Comparison of ENCODE assay signal across 1 cellular context in the genomic region with DNA sequence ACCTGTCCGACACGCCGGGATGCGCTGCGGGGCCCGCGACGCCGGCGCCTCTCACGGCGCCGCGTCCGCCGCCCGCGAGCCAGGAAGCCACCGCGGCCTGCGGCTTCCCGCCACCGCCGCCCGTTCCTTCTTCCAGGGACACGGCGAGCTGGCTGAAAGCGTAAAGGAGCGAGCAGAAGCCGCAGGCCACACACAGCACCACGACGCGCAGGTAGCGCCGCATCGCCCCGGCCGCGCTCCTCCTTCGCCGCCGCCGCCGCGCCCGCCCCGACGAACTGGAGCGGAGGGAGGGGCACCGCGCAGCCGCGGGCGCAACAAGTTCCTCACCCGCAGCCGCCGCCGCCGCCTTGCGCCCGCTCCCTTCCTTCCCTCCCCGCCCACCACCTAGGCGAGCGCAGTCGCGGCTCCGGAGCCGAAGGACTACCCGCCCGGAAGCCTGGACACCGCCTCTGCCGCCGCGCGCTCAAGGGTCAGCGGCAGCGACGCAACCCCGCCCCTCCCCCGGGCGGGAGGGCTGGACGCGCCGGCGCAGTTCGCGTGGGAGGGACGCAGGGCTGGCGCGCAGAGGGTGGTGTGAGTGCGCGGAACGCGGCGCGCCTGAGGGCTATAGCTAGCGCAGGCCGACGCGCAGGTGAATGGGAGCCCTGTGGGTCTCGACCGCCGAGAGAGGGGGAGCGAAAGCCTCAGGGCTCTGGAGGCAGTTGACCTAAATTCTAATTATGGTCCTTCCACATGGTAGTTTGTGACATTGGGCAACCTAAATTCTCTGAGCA.
TF ChIP-seq lines count a peak whose summit lies in the region.

A gene with protein sequence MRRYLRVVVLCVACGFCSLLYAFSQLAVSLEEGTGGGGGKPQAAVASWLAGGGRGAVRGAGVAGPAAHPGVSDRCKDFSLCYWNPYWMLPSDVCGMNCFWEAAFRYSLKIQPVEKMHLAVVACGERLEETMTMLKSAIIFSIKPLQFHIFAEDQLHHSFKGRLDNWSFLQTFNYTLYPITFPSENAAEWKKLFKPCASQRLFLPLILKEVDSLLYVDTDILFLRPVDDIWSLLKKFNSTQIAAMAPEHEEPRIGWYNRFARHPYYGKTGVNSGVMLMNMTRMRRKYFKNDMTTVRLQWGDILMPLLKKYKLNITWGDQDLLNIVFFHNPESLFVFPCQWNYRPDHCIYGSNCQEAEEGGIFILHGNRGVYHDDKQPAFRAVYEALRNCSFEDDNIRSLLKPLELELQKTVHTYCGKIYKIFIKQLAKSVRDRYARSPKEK (minus strand): TSS at position 451 of the 773 bp plus-strand sequence. CDS start 228 bp downstream, at position 223.

TF ChIP-seq in WTC11, 78 proteins besides CTCF, POLR2A, EP300 and RAD21 (continued from another document and continues in another):
- TF ChIP-seq, protein P1, sequence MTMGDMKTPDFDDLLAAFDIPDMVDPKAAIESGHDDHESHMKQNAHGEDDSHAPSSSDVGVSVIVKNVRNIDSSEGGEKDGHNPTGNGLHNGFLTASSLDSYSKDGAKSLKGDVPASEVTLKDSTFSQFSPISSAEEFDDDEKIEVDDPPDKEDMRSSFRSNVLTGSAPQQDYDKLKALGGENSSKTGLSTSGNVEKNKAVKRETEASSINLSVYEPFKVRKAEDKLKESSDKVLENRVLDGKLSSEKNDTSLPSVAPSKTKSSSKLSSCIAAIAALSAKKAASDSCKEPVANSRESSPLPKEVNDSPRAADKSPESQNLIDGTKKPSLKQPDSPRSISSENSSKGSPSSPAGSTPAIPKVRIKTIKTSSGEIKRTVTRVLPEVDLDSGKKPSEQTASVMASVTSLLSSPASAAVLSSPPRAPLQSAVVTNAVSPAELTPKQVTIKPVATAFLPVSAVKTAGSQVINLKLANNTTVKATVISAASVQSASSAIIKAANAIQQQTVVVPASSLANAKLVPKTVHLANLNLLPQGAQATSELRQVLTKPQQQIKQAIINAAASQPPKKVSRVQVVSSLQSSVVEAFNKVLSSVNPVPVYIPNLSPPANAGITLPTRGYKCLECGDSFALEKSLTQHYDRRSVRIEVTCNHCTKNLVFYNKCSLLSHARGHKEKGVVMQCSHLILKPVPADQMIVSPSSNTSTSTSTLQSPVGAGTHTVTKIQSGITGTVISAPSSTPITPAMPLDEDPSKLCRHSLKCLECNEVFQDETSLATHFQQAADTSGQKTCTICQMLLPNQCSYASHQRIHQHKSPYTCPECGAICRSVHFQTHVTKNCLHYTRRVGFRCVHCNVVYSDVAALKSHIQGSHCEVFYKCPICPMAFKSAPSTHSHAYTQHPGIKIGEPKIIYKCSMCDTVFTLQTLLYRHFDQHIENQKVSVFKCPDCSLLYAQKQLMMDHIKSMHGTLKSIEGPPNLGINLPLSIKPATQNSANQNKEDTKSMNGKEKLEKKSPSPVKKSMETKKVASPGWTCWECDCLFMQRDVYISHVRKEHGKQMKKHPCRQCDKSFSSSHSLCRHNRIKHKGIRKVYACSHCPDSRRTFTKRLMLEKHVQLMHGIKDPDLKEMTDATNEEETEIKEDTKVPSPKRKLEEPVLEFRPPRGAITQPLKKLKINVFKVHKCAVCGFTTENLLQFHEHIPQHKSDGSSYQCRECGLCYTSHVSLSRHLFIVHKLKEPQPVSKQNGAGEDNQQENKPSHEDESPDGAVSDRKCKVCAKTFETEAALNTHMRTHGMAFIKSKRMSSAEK (CRISPR knock-in tag; IDR thresholded peaks at IDR 0.05; ENCODE audit: borderline replicate concordance): no peak
- TF ChIP-seq, protein P2, sequence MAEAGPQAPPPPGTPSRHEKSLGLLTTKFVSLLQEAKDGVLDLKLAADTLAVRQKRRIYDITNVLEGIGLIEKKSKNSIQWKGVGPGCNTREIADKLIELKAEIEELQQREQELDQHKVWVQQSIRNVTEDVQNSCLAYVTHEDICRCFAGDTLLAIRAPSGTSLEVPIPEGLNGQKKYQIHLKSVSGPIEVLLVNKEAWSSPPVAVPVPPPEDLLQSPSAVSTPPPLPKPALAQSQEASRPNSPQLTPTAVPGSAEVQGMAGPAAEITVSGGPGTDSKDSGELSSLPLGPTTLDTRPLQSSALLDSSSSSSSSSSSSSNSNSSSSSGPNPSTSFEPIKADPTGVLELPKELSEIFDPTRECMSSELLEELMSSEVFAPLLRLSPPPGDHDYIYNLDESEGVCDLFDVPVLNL (CRISPR knock-in tag; IDR thresholded peaks at IDR 0.05; ENCODE audit: borderline replicate concordance, low read depth): peak; percentile 77; the same call in 1 of the 2 replicates
- TF ChIP-seq ZNF121 (CRISPR knock-in tag; IDR thresholded peaks at IDR 0.05) (no peak), ERG (CRISPR knock-in tag; IDR thresholded peaks at IDR 0.05) (no peak), CDX4 (CRISPR knock-in tag; IDR thresholded peaks at IDR 0.05; ENCODE audit: borderline replicate concordance) (no peak), ZNF425 (CRISPR knock-in tag; conservative IDR thresholded peaks at IDR 0.05) (no peak), ZNF232 (CRISPR knock-in tag; IDR thresholded peaks at IDR 0.05) (0 out of 2 replicates have a peak, but pooled peaks have one; percentile 64), ZNF281 (CRISPR knock-in tag; IDR thresholded peaks at IDR 0.05) (no peak; the same call in 1 of the 2 replicates), OVOL2 (CRISPR knock-in tag; IDR thresholded peaks at IDR 0.05; ENCODE audit: borderline replicate concordance) (no peak), JAZF1 (CRISPR knock-in tag; IDR thresholded peaks at IDR 0.05) (no peak), GRHL2 (CRISPR knock-in tag; IDR thresholded peaks at IDR 0.05; ENCODE audit: insufficient replicate concordance, severe bottlenecking) (no peak), ZNF396 (CRISPR knock-in tag; IDR thresholded peaks at IDR 0.05; ENCODE audit: borderline replicate concordance) (no peak), ZNF317 (CRISPR knock-in tag; IDR thresholded peaks at IDR 0.05; ENCODE audit: borderline replicate concordance, low read depth) (peak; percentile 52; the same call in 1 of the 2 replicates), IRF2 (CRISPR knock-in tag; IDR thresholded peaks at IDR 0.05; ENCODE audit: borderline replicate concordance, low read depth) (no peak), ZMAT4 (CRISPR knock-in tag; IDR thresholded peaks at IDR 0.05) (no peak), SP1 (CRISPR knock-in tag; conservative IDR thresholded peaks at IDR 0.05) (peak; percentile 91), ZNF423 (CRISPR knock-in tag; IDR thresholded peaks at IDR 0.05) (no peak), ZNF671 (CRISPR knock-in tag; IDR thresholded peaks at IDR 0.05) (no peak), USF1 (CRISPR knock-in tag; IDR thresholded peaks at IDR 0.05) (no peak; the same call in 1 of the 2 replicates), FOXP1 (CRISPR knock-in tag; IDR thresholded peaks at IDR 0.05; ENCODE audit: borderline replicate concordance) (peak; percentile 93; the same call in 1 of the 2 replicates), TEAD4 (CRISPR knock-in tag; IDR thresholded peaks at IDR 0.05) (no peak)
- TF ChIP-seq, protein P3, sequence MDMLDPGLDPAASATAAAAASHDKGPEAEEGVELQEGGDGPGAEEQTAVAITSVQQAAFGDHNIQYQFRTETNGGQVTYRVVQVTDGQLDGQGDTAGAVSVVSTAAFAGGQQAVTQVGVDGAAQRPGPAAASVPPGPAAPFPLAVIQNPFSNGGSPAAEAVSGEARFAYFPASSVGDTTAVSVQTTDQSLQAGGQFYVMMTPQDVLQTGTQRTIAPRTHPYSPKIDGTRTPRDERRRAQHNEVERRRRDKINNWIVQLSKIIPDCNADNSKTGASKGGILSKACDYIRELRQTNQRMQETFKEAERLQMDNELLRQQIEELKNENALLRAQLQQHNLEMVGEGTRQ (CRISPR knock-in tag; IDR thresholded peaks at IDR 0.05): no peak
- TF ChIP-seq, protein P4, sequence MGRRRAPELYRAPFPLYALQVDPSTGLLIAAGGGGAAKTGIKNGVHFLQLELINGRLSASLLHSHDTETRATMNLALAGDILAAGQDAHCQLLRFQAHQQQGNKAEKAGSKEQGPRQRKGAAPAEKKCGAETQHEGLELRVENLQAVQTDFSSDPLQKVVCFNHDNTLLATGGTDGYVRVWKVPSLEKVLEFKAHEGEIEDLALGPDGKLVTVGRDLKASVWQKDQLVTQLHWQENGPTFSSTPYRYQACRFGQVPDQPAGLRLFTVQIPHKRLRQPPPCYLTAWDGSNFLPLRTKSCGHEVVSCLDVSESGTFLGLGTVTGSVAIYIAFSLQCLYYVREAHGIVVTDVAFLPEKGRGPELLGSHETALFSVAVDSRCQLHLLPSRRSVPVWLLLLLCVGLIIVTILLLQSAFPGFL (CRISPR knock-in tag; IDR thresholded peaks at IDR 0.05; ENCODE audit: borderline replicate concordance): no peak
- TF ChIP-seq, protein P5, sequence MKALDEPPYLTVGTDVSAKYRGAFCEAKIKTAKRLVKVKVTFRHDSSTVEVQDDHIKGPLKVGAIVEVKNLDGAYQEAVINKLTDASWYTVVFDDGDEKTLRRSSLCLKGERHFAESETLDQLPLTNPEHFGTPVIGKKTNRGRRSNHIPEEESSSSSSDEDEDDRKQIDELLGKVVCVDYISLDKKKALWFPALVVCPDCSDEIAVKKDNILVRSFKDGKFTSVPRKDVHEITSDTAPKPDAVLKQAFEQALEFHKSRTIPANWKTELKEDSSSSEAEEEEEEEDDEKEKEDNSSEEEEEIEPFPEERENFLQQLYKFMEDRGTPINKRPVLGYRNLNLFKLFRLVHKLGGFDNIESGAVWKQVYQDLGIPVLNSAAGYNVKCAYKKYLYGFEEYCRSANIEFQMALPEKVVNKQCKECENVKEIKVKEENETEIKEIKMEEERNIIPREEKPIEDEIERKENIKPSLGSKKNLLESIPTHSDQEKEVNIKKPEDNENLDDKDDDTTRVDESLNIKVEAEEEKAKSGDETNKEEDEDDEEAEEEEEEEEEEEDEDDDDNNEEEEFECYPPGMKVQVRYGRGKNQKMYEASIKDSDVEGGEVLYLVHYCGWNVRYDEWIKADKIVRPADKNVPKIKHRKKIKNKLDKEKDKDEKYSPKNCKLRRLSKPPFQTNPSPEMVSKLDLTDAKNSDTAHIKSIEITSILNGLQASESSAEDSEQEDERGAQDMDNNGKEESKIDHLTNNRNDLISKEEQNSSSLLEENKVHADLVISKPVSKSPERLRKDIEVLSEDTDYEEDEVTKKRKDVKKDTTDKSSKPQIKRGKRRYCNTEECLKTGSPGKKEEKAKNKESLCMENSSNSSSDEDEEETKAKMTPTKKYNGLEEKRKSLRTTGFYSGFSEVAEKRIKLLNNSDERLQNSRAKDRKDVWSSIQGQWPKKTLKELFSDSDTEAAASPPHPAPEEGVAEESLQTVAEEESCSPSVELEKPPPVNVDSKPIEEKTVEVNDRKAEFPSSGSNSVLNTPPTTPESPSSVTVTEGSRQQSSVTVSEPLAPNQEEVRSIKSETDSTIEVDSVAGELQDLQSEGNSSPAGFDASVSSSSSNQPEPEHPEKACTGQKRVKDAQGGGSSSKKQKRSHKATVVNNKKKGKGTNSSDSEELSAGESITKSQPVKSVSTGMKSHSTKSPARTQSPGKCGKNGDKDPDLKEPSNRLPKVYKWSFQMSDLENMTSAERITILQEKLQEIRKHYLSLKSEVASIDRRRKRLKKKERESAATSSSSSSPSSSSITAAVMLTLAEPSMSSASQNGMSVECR (CRISPR knock-in tag; IDR thresholded peaks at IDR 0.05; ENCODE audit: borderline replicate concordance): peak; percentile 92
